9 cellular contexts compared by ENCODE assay signal in genomic region chr3:182794455-182794773, GRCh38. TPM values are rescaled to one million over a fixed set of nuclear protein-coding genes. Genes with fewer than 3 reads are reported as not detected.
DNase-seq lines count a peak whose midpoint lies in the region; ATAC-seq and TF ChIP-seq lines count a peak whose summit lies in the region.
"Had no signal": no experiment of that assay in that cellular context is flagged by ENCODE, and none has a peak within 500 bp of the region (broad histone marks: within the 10 kb centered on the region; RNA-seq: fewer than 3 reads in every experiment).

No MANE protein-coding gene starts in this region.

- no peaks in the 10 kb centered on the region for H3K36me3 ChIP-seq in smooth muscle cell (ENCODE audit: low read depth)

- peak overlapping the region; percentile 91 for H3K4me3 ChIP-seq in right cardiac atrium (ENCODE audit: low read length)
- H3K4me3 ChIP-seq in smooth muscle cell, result peak overlapping the region; percentile 96

- no peaks in the 10 kb centered on the region for H3K9me3 Mint-ChIP-seq in HFFc6

- no peak for DNase-seq in HFFc6
- DNase-seq in right cardiac atrium, result no peak
- DNase-seq in smooth muscle cell (lab: John Stamatoyannopoulos, UW; ENCODE audit: unreplicated experiment), result no peak
- no peak for DNase-seq in stimulated activated CD4-positive, alpha-beta T cell treated with anti-CD3 and anti-CD28 coated beads, Interleukin-4, amount 100 ng/mL, for 4 hours
- DNase-seq: NCI-H2029 had no signal

- ATAC-seq in right cardiac atrium (no peak), HG03095 (IDR thresholded peaks at IDR 0.05; ENCODE audit: unreplicated experiment) (no peak), HG02588 (IDR thresholded peaks at IDR 0.05; ENCODE audit: unreplicated experiment) (no peak), HG03442 (IDR thresholded peaks at IDR 0.05; ENCODE audit: unreplicated experiment) (no peak)

- under 1% methylated on average over 6 of the region's 6 CpGs for WGBS in right cardiac atrium
- under 1% methylated on average over 6 of the region's 6 CpGs for WGBS in smooth muscle cell (ENCODE audit: low lambda C conversion rate)

- H3K27me3 ChIP-seq in right cardiac atrium (ENCODE audit: control insufficient read depth, insufficient read depth) (no peaks in the 10 kb centered on the region), smooth muscle cell (ENCODE audit: low read depth) (peaks cover 7% of the 10 kb centered on the region)

- H3K4me2 ChIP-seq in smooth muscle cell, result peak overlapping the region; percentile 98

- no peaks in the 10 kb centered on the region for H3K27me3 Mint-ChIP-seq in HFFc6 (ENCODE audit: insufficient read depth)

- peaks cover 51% of the 10 kb centered on the region for H3K79me2 ChIP-seq in smooth muscle cell (ENCODE audit: low read depth)

- H3K4me3 Mint-ChIP-seq in HFFc6, result peak overlapping the region; percentile 96

- H3K4me1 Mint-ChIP-seq in HFFc6 (ENCODE audit: low read depth), result peaks cover 29% of the 10 kb centered on the region

- peak overlapping the region; percentile 94 for H3K9ac ChIP-seq in smooth muscle cell (ENCODE audit: low read depth)

- H3K4me1 ChIP-seq in right cardiac atrium (ENCODE audit: control insufficient read depth, insufficient read depth, low read length) (no peaks in the 10 kb centered on the region), smooth muscle cell (ENCODE audit: low read depth) (peaks cover 16% of the 10 kb centered on the region)

- H4K20me1 ChIP-seq in smooth muscle cell (ENCODE audit: low read depth), result peaks cover 47% of the 10 kb centered on the region

- intact Hi-C loops in right cardiac atrium (cut with DNase I), result loop anchor here in 1 of 4 donors (10.0 kb wide), 1 partner anchor 80 kb away; no protein-coding TSS in a partner anchor

- H3K9me3 ChIP-seq in right cardiac atrium (ENCODE audit: control insufficient read depth, low read length) (no peaks in the 10 kb centered on the region), smooth muscle cell (replicated peaks; ENCODE audit: low read depth) (no peaks in the 10 kb centered on the region)

- H3F3A ChIP-seq in smooth muscle cell (ENCODE audit: low read depth), result peaks cover 3% of the 10 kb centered on the region

- peak overlapping the region; percentile 93 for H3K27ac Mint-ChIP-seq in HFFc6

- peak overlapping the region; percentile 74 for H2AFZ ChIP-seq in smooth muscle cell (ENCODE audit: low read depth)

- TF ChIP-seq CTCF in HFFc6 (IDR thresholded peaks at IDR 0.05) (no peak), VCaP (conservative IDR thresholded peaks at IDR 0.05) (no peak), smooth muscle cell (IDR thresholded peaks at IDR 0.05; ENCODE audit: borderline replicate concordance, insufficient read depth, poor library complexity, severe bottlenecking) (no peak)

- 0 out of 2 replicates have a peak, but pooled peaks cover 3% of the 10 kb centered on the region for H3K36me3 Mint-ChIP-seq in HFFc6 (ENCODE audit: low read depth)

- H3K27ac ChIP-seq in VCaP (peak overlapping the region; percentile 98), right cardiac atrium (ENCODE audit: low read length) (peak overlapping the region; percentile 83), smooth muscle cell (ENCODE audit: low read depth) (peak overlapping the region; percentile 88)

RNA-seq across cellular contexts. Expression of gene ATP11B, which starts 1.1 kb away (rescaled TPM):
- 10 to 100 TPM; 43.9 to 60.5 (median 51.5) TPM for total RNA-seq in HFFc6 (2021; fragmentation: NEBNext Ultra II Directional; extraction: Animal tissue kit (Norgen Biotek cat#: 25700))
- total RNA-seq in right cardiac atrium (10 to 100 TPM; 34.9 to 43.6 (median 38.7) TPM), smooth muscle cell (48.7 and 57.0 TPM in 2 replicates)
- polyA plus RNA-seq in right cardiac atrium (9.5 TPM), smooth muscle cell (12.0 and 13.6 TPM in 2 replicates)
